In genomic region chr5:134835623-134836022, GRCh38 we compare ENCODE assay signal across 35 cellular contexts.
"Had no signal": no experiment of that assay in that cellular context is flagged by ENCODE, and none has a peak within 500 bp of the region (broad histone marks: within the 10 kb centered on the region; RNA-seq: fewer than 3 reads in every experiment).

No MANE protein-coding gene starts in this region.

- FAIRE-seq: endometrium, endothelial cell of umbilical vein had no signal

- DNase-seq: activated CD4-positive, alpha-beta memory T cell treated with anti-CD3 and anti-CD28 coated beads for 36 hours; activated CD4-positive, alpha-beta T cell treated with anti-CD3 and anti-CD28 coated beads for 36 hours; activated CD4-positive, alpha-beta T cell treated with anti-CD3 and anti-CD28 coated beads, Interleukin-2, amount 10 ng/mL, durations not matched to agents 24 days and 14 days; activated CD4-positive, CD25-positive, alpha-beta regulatory T cell; activated CD4-positive, CD25-positive, alpha-beta regulatory T cell treated with anti-CD3 and anti-CD28 coated beads, Interleukin-2, amount 50 U/mL, for 72 hours; activated CD8-positive, alpha-beta memory T cell treated with anti-CD3 and anti-CD28 coated beads, Interleukin-2, amount 10 ng/mL, durations not matched to agents 7 days and 5 days; activated CD8-positive, alpha-beta memory T cell treated with anti-CD3 and anti-CD28 coated beads, Interleukin-2, amount 50 U/mL, for 4 hours; activated CD8-positive, alpha-beta T cell treated with anti-CD3 and anti-CD28 coated beads, Interleukin-2, amount 10 ng/mL, durations not matched to agents 7 days and 5 days; activated effector memory CD4-positive, alpha-beta T cell treated with anti-CD3 and anti-CD28 coated beads, Interleukin-2, amount 50 U/mL, for 16 hours; activated naive CD4-positive, alpha-beta T cell treated with anti-CD3 and anti-CD28 coated beads, Interleukin-2, amount 10 ng/mL, durations not matched to agents 7 days and 5 days; activated naive CD8-positive, alpha-beta T cell treated with anti-CD3 and anti-CD28 coated beads, Interleukin-2, amount 10 ng/mL, durations not matched to agents 7 days and 5 days; activated T-cell treated with anti-CD3 and anti-CD28 coated beads, Interleukin-2, amount 50 U/mL, for 1 hour; activated T-cell treated with anti-CD3 and anti-CD28 coated beads, Interleukin-2, amount 50 U/mL, for 48 hours; central memory CD4-positive, alpha-beta T cell; cerebellar nuclear complex; colonic mucosa; effector CD8-positive, alpha-beta T cell; esophagus squamous epithelium; foreskin melanocyte; T-helper 1 cell; T-helper 17 cell; T1000; WERI-Rb-1 had no signal

- ATAC-seq: activated CD4-positive, alpha-beta T cell treated with anti-CD3 and anti-CD28 coated beads for 36 hours; activated CD8-positive, alpha-beta memory T cell treated with anti-CD3 and anti-CD28 coated beads, Interleukin-2, amount 10 ng/mL, durations not matched to agents 7 days and 5 days; activated CD8-positive, alpha-beta T cell treated with anti-CD3 and anti-CD28 coated beads, Interleukin-2, amount 10 ng/mL, durations not matched to agents 7 days and 5 days; activated naive CD4-positive, alpha-beta T cell treated with anti-CD3 and anti-CD28 coated beads, Interleukin-2, amount 50 U/mL, for 72 hours; gastroesophageal sphincter; T-helper 17 cell had no signal

- H3K4me3 ChIP-seq: ascending aorta, breast epithelium, cardiac muscle cell, colonic mucosa, esophagus squamous epithelium, gastroesophageal sphincter had no signal

- H3K4me3 Mint-ChIP-seq: activated CD4-positive, alpha-beta memory T cell treated with anti-CD3 and anti-CD28 coated beads for 36 hours; activated CD4-positive, alpha-beta T cell treated with anti-CD3 and anti-CD28 coated beads for 36 hours; activated CD4-positive, alpha-beta T cell treated with anti-CD3 and anti-CD28 coated beads, Interleukin-2, amount 10 ng/mL, durations not matched to agents 24 days and 14 days; activated CD8-positive, alpha-beta memory T cell treated with anti-CD3 and anti-CD28 coated beads, Interleukin-2, amount 10 ng/mL, durations not matched to agents 7 days and 5 days; activated CD8-positive, alpha-beta T cell treated with anti-CD3 and anti-CD28 coated beads, Interleukin-2, amount 10 ng/mL, durations not matched to agents 7 days and 5 days; activated naive CD4-positive, alpha-beta T cell treated with anti-CD3 and anti-CD28 coated beads, Interleukin-2, amount 10 ng/mL, durations not matched to agents 7 days and 5 days; activated naive CD8-positive, alpha-beta T cell treated with anti-CD3 and anti-CD28 coated beads, Interleukin-2, amount 10 ng/mL, durations not matched to agents 7 days and 5 days; activated T-helper 1 cell treated with anti-CD3 and anti-CD28 coated beads, Interleukin-12 subunit alpha, Interleukin-12 subunit beta, Interleukin-2, Interleukin-4 antibody, amounts not matched to agents 30 ng/mL and 10 ng/mL and 1 ng/mL, durations not matched to agents 14 hours and 24 hours and 36 hours; brain; T-helper 17 cell; T-helper 2 cell treated with Interferon-gamma antibody and Interleukin-4, amounts not matched to agents 5 μg/mL and 100 μg/mL, for 36 hours had no signal

- H3K36me3 ChIP-seq: breast epithelium, colonic mucosa had no signal

- H3K27me3 Mint-ChIP-seq: activated CD4-positive, alpha-beta memory T cell treated with anti-CD3 and anti-CD28 coated beads for 36 hours; activated CD4-positive, alpha-beta T cell treated with anti-CD3 and anti-CD28 coated beads for 36 hours; activated CD4-positive, alpha-beta T cell treated with anti-CD3 and anti-CD28 coated beads, Interleukin-2, amount 10 ng/mL, durations not matched to agents 24 days and 14 days; activated CD8-positive, alpha-beta memory T cell treated with anti-CD3 and anti-CD28 coated beads, Interleukin-2, amount 10 ng/mL, durations not matched to agents 7 days and 5 days; activated naive CD4-positive, alpha-beta T cell treated with anti-CD3 and anti-CD28 coated beads, Interleukin-2, amount 10 ng/mL, durations not matched to agents 7 days and 5 days; activated naive CD8-positive, alpha-beta T cell treated with anti-CD3 and anti-CD28 coated beads, Interleukin-2, amount 10 ng/mL, durations not matched to agents 7 days and 5 days; brain; T-helper 17 cell had no signal

- H3K9me3 Mint-ChIP-seq: activated CD4-positive, alpha-beta memory T cell treated with anti-CD3 and anti-CD28 coated beads for 36 hours; activated CD4-positive, alpha-beta T cell treated with anti-CD3 and anti-CD28 coated beads, Interleukin-2, amount 10 ng/mL, durations not matched to agents 24 days and 14 days; activated naive CD4-positive, alpha-beta T cell treated with anti-CD3 and anti-CD28 coated beads, Interleukin-2, amount 10 ng/mL, durations not matched to agents 7 days and 5 days; activated naive CD4-positive, alpha-beta T cell treated with anti-CD3 and anti-CD28 coated beads, Interleukin-2, amount 50 U/mL, for 72 hours; activated naive CD8-positive, alpha-beta T cell treated with anti-CD3 and anti-CD28 coated beads, Interleukin-2, amount 10 ng/mL, durations not matched to agents 7 days and 5 days; activated T-helper 1 cell treated with anti-CD3 and anti-CD28 coated beads, Interleukin-12 subunit alpha, Interleukin-12 subunit beta, Interleukin-2, Interleukin-4 antibody, amounts not matched to agents 30 ng/mL and 10 ng/mL and 1 ng/mL, durations not matched to agents 14 hours and 24 hours and 36 hours; activated T-helper 2 cell treated with anti-CD3 and anti-CD28 coated beads, Interferon-gamma antibody, Interleukin-2, Interleukin-4, amounts not matched to agents 10 μg/mL and 5 μg/mL and 100 μg/mL, durations not matched to agents 14 hours and 24 hours and 36 hours; brain; T-helper 2 cell treated with Interferon-gamma antibody and Interleukin-4, amounts not matched to agents 5 μg/mL and 100 μg/mL, for 36 hours had no signal

- H3K4me1 Mint-ChIP-seq: activated CD4-positive, alpha-beta T cell treated with anti-CD3 and anti-CD28 coated beads for 36 hours; activated CD4-positive, alpha-beta T cell treated with anti-CD3 and anti-CD28 coated beads, Interleukin-2, amount 10 ng/mL, durations not matched to agents 24 days and 14 days; activated CD8-positive, alpha-beta memory T cell treated with anti-CD3 and anti-CD28 coated beads, Interleukin-2, amount 10 ng/mL, durations not matched to agents 7 days and 5 days; activated naive CD4-positive, alpha-beta T cell treated with anti-CD3 and anti-CD28 coated beads, Interleukin-2, amount 10 ng/mL, durations not matched to agents 7 days and 5 days; activated naive CD8-positive, alpha-beta T cell treated with anti-CD3 and anti-CD28 coated beads, Interleukin-2, amount 10 ng/mL, durations not matched to agents 7 days and 5 days; brain had no signal

- H3K27me3 ChIP-seq: ascending aorta, breast epithelium, cardiac muscle cell, colonic mucosa, esophagus squamous epithelium, gastroesophageal sphincter had no signal

- H3K9me3 ChIP-seq: ascending aorta, breast epithelium, colonic mucosa, esophagus squamous epithelium, gastroesophageal sphincter had no signal

- H3K27ac ChIP-seq: breast epithelium, cardiac muscle cell, colonic mucosa, epithelial cell of prostate, esophagus squamous epithelium, WERI-Rb-1 had no signal

- H3K27ac Mint-ChIP-seq: activated CD4-positive, alpha-beta memory T cell treated with anti-CD3 and anti-CD28 coated beads for 36 hours; activated CD4-positive, alpha-beta T cell treated with anti-CD3 and anti-CD28 coated beads for 36 hours; activated CD4-positive, alpha-beta T cell treated with anti-CD3 and anti-CD28 coated beads, Interleukin-2, amount 10 ng/mL, durations not matched to agents 24 days and 14 days; activated CD8-positive, alpha-beta memory T cell treated with anti-CD3 and anti-CD28 coated beads, Interleukin-2, amount 10 ng/mL, durations not matched to agents 7 days and 5 days; activated CD8-positive, alpha-beta T cell treated with anti-CD3 and anti-CD28 coated beads, Interleukin-2, amount 10 ng/mL, durations not matched to agents 7 days and 5 days; activated naive CD4-positive, alpha-beta T cell treated with anti-CD3 and anti-CD28 coated beads, Interleukin-2, amount 50 U/mL, for 72 hours; activated naive CD8-positive, alpha-beta T cell treated with anti-CD3 and anti-CD28 coated beads, Interleukin-2, amount 10 ng/mL, durations not matched to agents 7 days and 5 days; activated T-helper 1 cell treated with anti-CD3 and anti-CD28 coated beads, Interleukin-12 subunit alpha, Interleukin-12 subunit beta, Interleukin-2, Interleukin-4 antibody, amounts not matched to agents 30 ng/mL and 10 ng/mL and 1 ng/mL, durations not matched to agents 14 hours and 24 hours and 36 hours; activated T-helper 2 cell treated with anti-CD3 and anti-CD28 coated beads, Interferon-gamma antibody, Interleukin-2, Interleukin-4, amounts not matched to agents 10 μg/mL and 5 μg/mL and 100 μg/mL, durations not matched to agents 14 hours and 24 hours and 36 hours; brain; T-helper 17 cell; T-helper 2 cell treated with Interferon-gamma antibody and Interleukin-4, amounts not matched to agents 5 μg/mL and 100 μg/mL, for 36 hours had no signal

- H3K4me1 ChIP-seq: breast epithelium, colonic mucosa, esophagus squamous epithelium had no signal
